Comparison of ENCODE assay signal across 1 cellular context in the genomic region with DNA sequence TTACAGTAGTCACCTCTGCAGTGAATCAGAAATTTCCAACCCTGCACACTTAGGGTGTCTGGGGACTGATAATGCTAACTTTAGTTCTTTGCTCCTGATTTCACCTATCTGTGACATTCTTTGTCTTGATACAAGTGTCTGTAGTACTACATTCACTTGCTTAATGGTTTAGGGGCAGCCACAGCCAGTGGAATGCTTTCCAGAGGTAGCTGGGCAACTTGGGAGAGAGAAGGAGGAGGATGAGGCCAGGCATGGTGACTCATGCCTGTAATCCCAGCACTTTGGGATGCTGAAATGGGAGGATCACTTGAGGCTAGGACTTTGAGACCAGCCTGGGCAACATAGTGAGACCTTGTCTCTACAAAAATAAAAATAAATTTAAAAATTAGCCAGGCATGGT.
TF ChIP-seq lines count a peak whose summit lies in the region.

No MANE protein-coding gene starts in this region.

TF ChIP-seq in HCT116, 20 proteins besides CTCF, POLR2A, EP300 and RAD21:
- no peak for TF ChIP-seq ZNF274 (IDR thresholded peaks at IDR 0.05; ENCODE audit: low read depth, low read length)
- TF ChIP-seq SP1 (IDR thresholded peaks at IDR 0.05; ENCODE audit: low read depth) = no peak
- TF ChIP-seq, protein P1, sequence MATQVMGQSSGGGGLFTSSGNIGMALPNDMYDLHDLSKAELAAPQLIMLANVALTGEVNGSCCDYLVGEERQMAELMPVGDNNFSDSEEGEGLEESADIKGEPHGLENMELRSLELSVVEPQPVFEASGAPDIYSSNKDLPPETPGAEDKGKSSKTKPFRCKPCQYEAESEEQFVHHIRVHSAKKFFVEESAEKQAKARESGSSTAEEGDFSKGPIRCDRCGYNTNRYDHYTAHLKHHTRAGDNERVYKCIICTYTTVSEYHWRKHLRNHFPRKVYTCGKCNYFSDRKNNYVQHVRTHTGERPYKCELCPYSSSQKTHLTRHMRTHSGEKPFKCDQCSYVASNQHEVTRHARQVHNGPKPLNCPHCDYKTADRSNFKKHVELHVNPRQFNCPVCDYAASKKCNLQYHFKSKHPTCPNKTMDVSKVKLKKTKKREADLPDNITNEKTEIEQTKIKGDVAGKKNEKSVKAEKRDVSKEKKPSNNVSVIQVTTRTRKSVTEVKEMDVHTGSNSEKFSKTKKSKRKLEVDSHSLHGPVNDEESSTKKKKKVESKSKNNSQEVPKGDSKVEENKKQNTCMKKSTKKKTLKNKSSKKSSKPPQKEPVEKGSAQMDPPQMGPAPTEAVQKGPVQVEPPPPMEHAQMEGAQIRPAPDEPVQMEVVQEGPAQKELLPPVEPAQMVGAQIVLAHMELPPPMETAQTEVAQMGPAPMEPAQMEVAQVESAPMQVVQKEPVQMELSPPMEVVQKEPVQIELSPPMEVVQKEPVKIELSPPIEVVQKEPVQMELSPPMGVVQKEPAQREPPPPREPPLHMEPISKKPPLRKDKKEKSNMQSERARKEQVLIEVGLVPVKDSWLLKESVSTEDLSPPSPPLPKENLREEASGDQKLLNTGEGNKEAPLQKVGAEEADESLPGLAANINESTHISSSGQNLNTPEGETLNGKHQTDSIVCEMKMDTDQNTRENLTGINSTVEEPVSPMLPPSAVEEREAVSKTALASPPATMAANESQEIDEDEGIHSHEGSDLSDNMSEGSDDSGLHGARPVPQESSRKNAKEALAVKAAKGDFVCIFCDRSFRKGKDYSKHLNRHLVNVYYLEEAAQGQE (IDR thresholded peaks at IDR 0.05; ENCODE audit: low read depth) = no peak
- TF ChIP-seq TCF7L2 (IDR thresholded peaks at IDR 0.05; ENCODE audit: borderline replicate concordance, extremely low read depth, insufficient read depth, insufficient read length) = no peak
- TF ChIP-seq CBX3 (IDR thresholded peaks at IDR 0.05; ENCODE audit: low read depth) = no peak
- TF ChIP-seq, protein P2, sequence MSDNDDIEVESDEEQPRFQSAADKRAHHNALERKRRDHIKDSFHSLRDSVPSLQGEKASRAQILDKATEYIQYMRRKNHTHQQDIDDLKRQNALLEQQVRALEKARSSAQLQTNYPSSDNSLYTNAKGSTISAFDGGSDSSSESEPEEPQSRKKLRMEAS (IDR thresholded peaks at IDR 0.05) = no peak
- no peak for TF ChIP-seq FOSL1 (IDR thresholded peaks at IDR 0.05; ENCODE audit: low read depth)
- TF ChIP-seq SIN3A (IDR thresholded peaks at IDR 0.05; ENCODE audit: low read depth) = no peak
- TF ChIP-seq CEBPB (IDR thresholded peaks at IDR 0.05; ENCODE audit: low read depth) = no peak
- no peak for TF ChIP-seq EZH2phosphoT487 (IDR thresholded peaks at IDR 0.05; ENCODE audit: borderline replicate concordance)
- TF ChIP-seq, protein P3, sequence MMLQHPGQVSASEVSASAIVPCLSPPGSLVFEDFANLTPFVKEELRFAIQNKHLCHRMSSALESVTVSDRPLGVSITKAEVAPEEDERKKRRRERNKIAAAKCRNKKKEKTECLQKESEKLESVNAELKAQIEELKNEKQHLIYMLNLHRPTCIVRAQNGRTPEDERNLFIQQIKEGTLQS (IDR thresholded peaks at IDR 0.05) = no peak
- no peak for TF ChIP-seq YY1 (IDR thresholded peaks at IDR 0.05; ENCODE audit: extremely low read depth, insufficient replicate concordance, low read depth, low read length)
- TF ChIP-seq POLR2AphosphoS5 (IDR thresholded peaks at IDR 0.05; ENCODE audit: low read depth, low read length) = no peak
- TF ChIP-seq, protein P4, sequence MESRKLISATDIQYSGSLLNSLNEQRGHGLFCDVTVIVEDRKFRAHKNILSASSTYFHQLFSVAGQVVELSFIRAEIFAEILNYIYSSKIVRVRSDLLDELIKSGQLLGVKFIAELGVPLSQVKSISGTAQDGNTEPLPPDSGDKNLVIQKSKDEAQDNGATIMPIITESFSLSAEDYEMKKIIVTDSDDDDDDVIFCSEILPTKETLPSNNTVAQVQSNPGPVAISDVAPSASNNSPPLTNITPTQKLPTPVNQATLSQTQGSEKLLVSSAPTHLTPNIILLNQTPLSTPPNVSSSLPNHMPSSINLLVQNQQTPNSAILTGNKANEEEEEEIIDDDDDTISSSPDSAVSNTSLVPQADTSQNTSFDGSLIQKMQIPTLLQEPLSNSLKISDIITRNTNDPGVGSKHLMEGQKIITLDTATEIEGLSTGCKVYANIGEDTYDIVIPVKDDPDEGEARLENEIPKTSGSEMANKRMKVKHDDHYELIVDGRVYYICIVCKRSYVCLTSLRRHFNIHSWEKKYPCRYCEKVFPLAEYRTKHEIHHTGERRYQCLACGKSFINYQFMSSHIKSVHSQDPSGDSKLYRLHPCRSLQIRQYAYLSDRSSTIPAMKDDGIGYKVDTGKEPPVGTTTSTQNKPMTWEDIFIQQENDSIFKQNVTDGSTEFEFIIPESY (IDR thresholded peaks at IDR 0.05; ENCODE audit: extremely low read depth, insufficient replicate concordance, low read length) = no peak
- TF ChIP-seq EZH2 (IDR thresholded peaks at IDR 0.05) = no peak
- TF ChIP-seq SRF (IDR thresholded peaks at IDR 0.05; ENCODE audit: low read depth) = no peak
- no peak for TF ChIP-seq JUND (IDR thresholded peaks at IDR 0.05)
